ENCODE assay signal across 38 cellular contexts in genomic region chr9:122215663-122216062, GRCh38. TPM values are rescaled to one million over a fixed set of nuclear protein-coding genes. Genes with fewer than 3 reads are reported as not detected.
"Had no signal": no experiment of that assay in that cellular context is flagged by ENCODE, and none has a peak within 500 bp of the region (broad histone marks: within the 10 kb centered on the region; RNA-seq: fewer than 3 reads in every experiment).

No MANE protein-coding gene starts in this region.

- H3K4me3 ChIP-seq: MG63 had no signal

- H3K9me3 ChIP-seq: MG63 had no signal

- H3K27ac ChIP-seq: KMS-11 had no signal

- DNase-seq: Karpas-422, Kasumi-1, MG63, MM.1S, MV-4-11, NCI-H1048, NCI-H1092, NCI-H1092 treated with DMSO at 0.1 percent for 48 hours, NCI-H1105, NCI-H1105 treated with DMSO at 0.1 percent for 48 hours, NCI-H1417, NCI-H1417 treated with DMSO at 0.1 percent for 48 hours, NCI-H1436, NCI-H1436 treated with DMSO at 0.1 percent for 48 hours, NCI-H146, NCI-H1694, NCI-H1694 treated with DMSO at 0.1 percent for 48 hours, NCI-H187, NCI-H187 treated with DMSO at 0.1 percent for 48 hours, NCI-H1930, NCI-H2029, NCI-H2029 treated with DMSO at 0.1 percent for 48 hours, NCI-H2081, NCI-H2081 treated with DMSO at 0.1 percent for 48 hours, NCI-H2107, NCI-H2171, NCI-H2171 treated with DMSO at 0.1 percent for 48 hours, NCI-H2227 treated with DMSO at 0.1 percent for 48 hours, NCI-H226, NCI-H345, NCI-H446, NCI-H446 treated with DMSO at 0.1 percent for 48 hours, NCI-H510A had no signal

- H3K36me3 ChIP-seq: MG63 had no signal

RNA-seq across cellular contexts. Expression of gene LHX6, which starts 13.1 kb away (rescaled TPM):
- total RNA-seq: LHCN-M2 had no signal

RNA-seq across cellular contexts. Expression of gene MORN5, which starts 56.0 kb away (rescaled TPM):
- total RNA-seq: LHCN-M2, M059J, MCF 10A, NCI-H460 had no signal
